Comparison of ENCODE assay signal across 8 cellular contexts in the genomic region with DNA sequence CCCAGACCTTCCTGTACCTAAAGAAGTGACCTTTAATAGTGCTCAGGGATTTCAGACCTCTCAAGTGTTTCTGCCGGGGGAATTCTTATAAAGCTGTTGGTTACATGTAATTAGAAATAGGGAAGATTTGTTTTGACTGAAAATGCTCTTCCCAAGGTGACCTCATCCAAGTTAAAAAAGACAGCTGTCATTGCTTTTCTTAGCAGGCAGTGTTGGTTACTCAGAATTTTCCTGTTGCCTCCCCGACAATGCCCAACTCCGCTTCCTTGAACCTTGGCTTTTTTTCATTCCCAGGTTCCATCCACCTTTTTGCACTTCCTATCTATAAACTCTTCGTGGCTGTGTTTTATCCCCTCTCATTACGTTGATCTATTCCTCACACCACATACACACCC. TPM values are rescaled to one million over a fixed set of nuclear protein-coding genes. Genes with fewer than 3 reads are reported as not detected.
DNase-seq lines count a peak whose midpoint lies in the region; ATAC-seq and TF ChIP-seq lines count a peak whose summit lies in the region.

No MANE protein-coding gene starts in this region.

- intact Hi-C loops in activated CD4-positive, alpha-beta memory T cell treated with anti-CD3 and anti-CD28 coated beads for 36 hours (cut with micrococcal nuclease): loop anchor here (2.0 kb wide), 2 partner anchors 86 to 106 kb away; no protein-coding TSS in a partner anchor

- peak overlapping the region; percentile 89 for H3K27ac Mint-ChIP-seq in activated CD4-positive, alpha-beta memory T cell treated with anti-CD3 and anti-CD28 coated beads for 36 hours
- H3K27ac Mint-ChIP-seq in stimulated activated naive B cell treated with anti-CD40 and anti-IgM and Interleukin-4, amounts not matched to agents 10 μg/mL and 1 μg/mL and 100 μg/mL, for 72 hours: peak overlapping the region; percentile 97

- peak overlapping the region; percentile 89 for H3K4me3 Mint-ChIP-seq in activated CD4-positive, alpha-beta memory T cell treated with anti-CD3 and anti-CD28 coated beads for 36 hours
- peak overlapping the region; percentile 94 to 96 for H3K4me3 Mint-ChIP-seq in stimulated activated naive B cell treated with anti-CD40 and anti-IgM and Interleukin-4, amounts not matched to agents 10 μg/mL and 1 μg/mL and 100 μg/mL, for 72 hours

- H3K36me3 ChIP-seq in iPS DF 6.9 (ENCODE audit: control insufficient read depth, insufficient read depth, low read length): no peaks in the 10 kb centered on the region

- peaks cover 56% of the 10 kb centered on the region for H3K4me1 Mint-ChIP-seq in activated CD4-positive, alpha-beta memory T cell treated with anti-CD3 and anti-CD28 coated beads for 36 hours (ENCODE audit: low read depth)
- H3K4me1 Mint-ChIP-seq in stimulated activated naive B cell treated with anti-CD40 and anti-IgM and Interleukin-4, amounts not matched to agents 10 μg/mL and 1 μg/mL and 100 μg/mL, for 72 hours: peaks cover 29 to 51% of the 10 kb centered on the region in 2 donors

- POLR2A ChIA-PET in activated CD4-positive, alpha-beta memory T cell treated with anti-CD3 and anti-CD28 coated beads for 36 hours (lab: Charles Lee): interaction anchor here (1.0 to 1.4 kb wide), 3 partner anchors 152 to 213 kb away, joined by 3 to 5 read pairs (median 5); no protein-coding TSS in a partner anchor

- H3K4me3 ChIP-seq in iPS DF 6.9 (ENCODE audit: low read length): peak overlapping the region; percentile 60; the same call in 1 of the 2 replicates

- H3K27me3 ChIP-seq in iPS DF 6.9 (ENCODE audit: control insufficient read depth, insufficient read depth, low read length): no peaks in the 10 kb centered on the region

- ATAC-seq in stimulated activated naive B cell treated with anti-CD40 and anti-IgM and Interleukin-4, amounts not matched to agents 10 μg/mL and 1 μg/mL and 100 μg/mL, for 72 hours (replicated peaks): no peak
- ATAC-seq in GM19351 (IDR thresholded peaks at IDR 0.05; ENCODE audit: unreplicated experiment) (no peak), HG03432 (IDR thresholded peaks at IDR 0.05; ENCODE audit: unreplicated experiment) (no peak)

- H3K4me1 ChIP-seq in iPS DF 6.9 (ENCODE audit: control insufficient read depth, insufficient read depth, low read length): no peaks in the 10 kb centered on the region

- no peak overlapping the region for H3K27ac ChIP-seq in iPS DF 6.9 (ENCODE audit: low read length)

- no peaks in the 10 kb centered on the region for H3K9me3 Mint-ChIP-seq in activated CD4-positive, alpha-beta memory T cell treated with anti-CD3 and anti-CD28 coated beads for 36 hours
- H3K9me3 Mint-ChIP-seq in stimulated activated naive B cell treated with anti-CD40 and anti-IgM and Interleukin-4, amounts not matched to agents 10 μg/mL and 1 μg/mL and 100 μg/mL, for 72 hours: peaks cover 0 to 5% of the 10 kb centered on the region in 2 donors

- DNase-seq in NCI-H526 treated with DMSO at 0.1 percent for 48 hours (lab: John Stamatoyannopoulos, UW): peak; percentile 20
- no peak for DNase-seq in NCI-H526 (lab: John Stamatoyannopoulos, UW)
- DNase-seq in activated CD4-positive, alpha-beta memory T cell treated with anti-CD3 and anti-CD28 coated beads for 36 hours: no peak
- DNase-seq in iPS DF 6.9 (ENCODE audit: low read depth, low spot score): no peak
- DNase-seq in stimulated activated naive B cell treated with anti-CD40 and anti-IgM and Interleukin-4, amounts not matched to agents 10 μg/mL and 1 μg/mL and 100 μg/mL, for 72 hours: no peak
- DNase-seq in GM10266 (ENCODE audit: extremely low spot score): no peak

- TF ChIP-seq CTCF in GM10266 (IDR thresholded peaks at IDR 0.05; ENCODE audit: control insufficient read depth, insufficient read depth, low read depth, missing control alignments): no peak

- CTCF ChIA-PET in activated CD4-positive, alpha-beta memory T cell treated with anti-CD3 and anti-CD28 coated beads for 36 hours (lab: Charles Lee): interaction anchor here (0.6 to 1.0 kb wide), 3 partner anchors 209 to 262 kb away, joined by 3 read pairs; no protein-coding TSS in a partner anchor

- WGBS in iPS DF 6.9 (ENCODE audit: insufficient coverage, insufficient read length): no CpG with 5 or more reads among the region's 5 CpGs

- H3K36me3 Mint-ChIP-seq in activated CD4-positive, alpha-beta memory T cell treated with anti-CD3 and anti-CD28 coated beads for 36 hours: peaks cover 39% of the 10 kb centered on the region
- peaks cover 30 to 37% of the 10 kb centered on the region in 2 donors for H3K36me3 Mint-ChIP-seq in stimulated activated naive B cell treated with anti-CD40 and anti-IgM and Interleukin-4, amounts not matched to agents 10 μg/mL and 1 μg/mL and 100 μg/mL, for 72 hours

- no peaks in the 10 kb centered on the region for H3K9me3 ChIP-seq in iPS DF 6.9 (ENCODE audit: control insufficient read depth, insufficient read depth, low read length)

- no peaks in the 10 kb centered on the region for H3K27me3 Mint-ChIP-seq in activated CD4-positive, alpha-beta memory T cell treated with anti-CD3 and anti-CD28 coated beads for 36 hours
- no peaks in the 10 kb centered on the region for H3K27me3 Mint-ChIP-seq in stimulated activated naive B cell treated with anti-CD40 and anti-IgM and Interleukin-4, amounts not matched to agents 10 μg/mL and 1 μg/mL and 100 μg/mL, for 72 hours

RNA-seq across cellular contexts. Expression of a gene that starts 0.8 kb away (rescaled TPM):
- 10 to 100 TPM; 56.5 to 59.6 TPM for total RNA-seq in activated CD4-positive, alpha-beta memory T cell treated with anti-CD3 and anti-CD28 coated beads for 36 hours
